Comparison of ENCODE assay signal across 8 cellular contexts in genomic region chr12:122974892-122975789, GRCh38. TPM values are rescaled to one million over a fixed set of nuclear protein-coding genes. Genes with fewer than 3 reads are reported as not detected.
A peak's percentile ranks its signal among the peaks of the same experiment; 100 is the strongest.
DNase-seq lines count a peak whose midpoint lies in the region; ATAC-seq and TF ChIP-seq lines count a peak whose summit lies in the region.

OGFOD2 (plus strand) TSS chr12:122975244; CDS start chr12:122975252, 8 bp downstream.

- H3K4ac ChIP-seq in H9 (ENCODE audit: low read depth, low read length), result no peak within 1 kb of the TSS

- no peak within 1 kb of the TSS for H2BK12ac ChIP-seq in H9 (ENCODE audit: insufficient read length, low read depth, low read length)

- H2AFZ ChIP-seq in H9 (ENCODE audit: low read length) (no peak within 1 kb of the TSS), neural cell (ENCODE audit: low read depth, low read length) (peak within 1 kb of the TSS; percentile 99)

- no peaks in the 10 kb centered on the region for H3K79me1 ChIP-seq in H9 (ENCODE audit: insufficient read depth, low read depth, low read length, poor library complexity, severe bottlenecking)

- no peak within 1 kb of the TSS for H2BK15ac ChIP-seq in H9 (ENCODE audit: low read depth, low read length)

- H3K27me3 Mint-ChIP-seq in H9 (ENCODE audit: low read depth), result no peaks in the 10 kb centered on the region
- H3K27me3 Mint-ChIP-seq in stimulated activated naive CD8-positive, alpha-beta T cell treated with anti-CD3 and anti-CD28 coated beads, Interleukin-15, amount 100 ng/mL, for 72 hours, result no peaks in the 10 kb centered on the region

- H3K9me3 Mint-ChIP-seq in H9, result no peaks in the 10 kb centered on the region
- H3K9me3 Mint-ChIP-seq in stimulated activated naive CD8-positive, alpha-beta T cell treated with anti-CD3 and anti-CD28 coated beads, Interleukin-15, amount 100 ng/mL, for 72 hours, result no peaks in the 10 kb centered on the region

- H3T11ph ChIP-seq in H9 (ENCODE audit: low read length), result no peak within 1 kb of the TSS

- no peak within 1 kb of the TSS for H4K91ac ChIP-seq in H9 (ENCODE audit: insufficient read length, low read depth, low read length)

- H3K79me2 ChIP-seq in H9 (ENCODE audit: insufficient read depth, low read length) (no peaks in the 10 kb centered on the region), neural cell (replicated peaks; ENCODE audit: insufficient read depth, low read length) (peaks cover 7% of the 10 kb centered on the region)

- no peak within 1 kb of the TSS for H2BK20ac ChIP-seq in H9 (ENCODE audit: low read depth, low read length, poor library complexity, severe bottlenecking)

- TF ChIP-seq RAD21 in neural cell (conservative IDR thresholded peaks at IDR 0.05), result peak; percentile 64

- H3K23ac ChIP-seq in H9 (ENCODE audit: insufficient read length, low read depth, low read length), result no peak within 1 kb of the TSS

- H3K9me3 ChIP-seq in H9 (ENCODE audit: control insufficient read depth, low read depth, low read length), result no peaks in the 10 kb centered on the region
- H3K9me3 ChIP-seq in neural cell (ENCODE audit: low read length), result no peaks in the 10 kb centered on the region

- TF ChIP-seq EP300 in neural cell (conservative IDR thresholded peaks at IDR 0.05; ENCODE audit: poor library complexity, severe bottlenecking), result no peak

- peaks cover 18 to 20% of the 10 kb centered on the region in 2 experiments for H3K4me1 Mint-ChIP-seq in H9
- peaks cover 48% of the 10 kb centered on the region for H3K4me1 Mint-ChIP-seq in stimulated activated naive CD8-positive, alpha-beta T cell treated with anti-CD3 and anti-CD28 coated beads, Interleukin-15, amount 100 ng/mL, for 72 hours

- peaks cover 3% of the 10 kb centered on the region; the same call in 1 of the 2 replicates for H3K4me1 ChIP-seq in H9 (ENCODE audit: insufficient read depth, low read length)

- H2BK120ac ChIP-seq in H9 (ENCODE audit: low read depth, low read length, poor library complexity, severe bottlenecking), result peak within 1 kb of the TSS; percentile 78

- H3K4me3 ChIP-seq in neural cell (ENCODE audit: low read length), result peak within 1 kb of the TSS; percentile 99

- H3K27me3 ChIP-seq in H9 (ENCODE audit: insufficient read depth, low read length) (no peaks in the 10 kb centered on the region), neural cell (ENCODE audit: insufficient read depth, low read depth, low read length) (no peaks in the 10 kb centered on the region)

- no peak within 1 kb of the TSS for H3K56ac ChIP-seq in H9 (ENCODE audit: insufficient read length, low read depth, low read length)

- no peak within 1 kb of the TSS for H4K8ac ChIP-seq in H9 (replicated peaks; ENCODE audit: insufficient read length, low read depth, low read length)

- H3K27ac Mint-ChIP-seq in H9, result peak within 1 kb of the TSS; percentile 98 to 99 (median 99)
- peak within 1 kb of the TSS; percentile 100 for H3K27ac Mint-ChIP-seq in stimulated activated naive CD8-positive, alpha-beta T cell treated with anti-CD3 and anti-CD28 coated beads, Interleukin-15, amount 100 ng/mL, for 72 hours

- H4K5ac ChIP-seq in H9 (ENCODE audit: insufficient read length, low read depth, low read length), result no peak within 1 kb of the TSS

- peaks cover 0 to 4% (median 0%) of the 10 kb centered on the region in 3 experiments; a peak in 3 of 7 replicates for H3K36me3 Mint-ChIP-seq in H9 (ENCODE audit: insufficient read depth in 1 of 3, low read depth in 3 of 3)

- H3K9ac ChIP-seq in H9 (ENCODE audit: extremely low read depth, insufficient read length, low read length) (peak within 1 kb of the TSS; percentile 80), neural cell (ENCODE audit: low read length) (peak within 1 kb of the TSS; percentile 99)

- H2AK5ac ChIP-seq in H9 (ENCODE audit: insufficient read length, low read length), result no peak within 1 kb of the TSS

- peak within 1 kb of the TSS; percentile 88 for H3K18ac ChIP-seq in H9 (ENCODE audit: insufficient read length, low read depth, low read length)

- no peak for TF ChIP-seq CTCF in H9 (conservative IDR thresholded peaks at IDR 0.05)
- no peak for TF ChIP-seq CTCF in neural cell (IDR thresholded peaks at IDR 0.05; ENCODE audit: poor library complexity, severe bottlenecking)

- no peaks in the 10 kb centered on the region for H4K20me1 ChIP-seq in H9 (ENCODE audit: control insufficient read depth, insufficient read depth, insufficient read length)
- no peaks in the 10 kb centered on the region for H4K20me1 ChIP-seq in neural cell (ENCODE audit: insufficient read depth)

- no CpG with 5 or more reads among the region's 66 CpGs for WGBS in H9 (ENCODE audit: extremely low coverage, insufficient read length, low lambda C conversion rate)

- H3K36me3 ChIP-seq in neural cell (ENCODE audit: insufficient read depth, low read length), result no peaks in the 10 kb centered on the region

- H3K4me3 Mint-ChIP-seq in H9, result peak within 1 kb of the TSS; percentile 97 to 98
- H3K4me3 Mint-ChIP-seq in stimulated activated naive CD8-positive, alpha-beta T cell treated with anti-CD3 and anti-CD28 coated beads, Interleukin-15, amount 100 ng/mL, for 72 hours, result peak within 1 kb of the TSS; percentile 98 to 99

- H2BK5ac ChIP-seq in H9 (ENCODE audit: insufficient read length, low read length), result no peak within 1 kb of the TSS

- peaks cover 14% of the 10 kb centered on the region for H3K23me2 ChIP-seq in H9 (ENCODE audit: insufficient read length, low read depth, low read length, poor library complexity, severe bottlenecking)

- no peaks in the 10 kb centered on the region for H3F3A ChIP-seq in neural cell (ENCODE audit: insufficient read depth, low read length, poor library complexity, severe bottlenecking)

- peak within 1 kb of the TSS; percentile 93; the same call in 1 of the 2 replicates for H3K14ac ChIP-seq in H9 (ENCODE audit: insufficient read depth, low read length)

- DNase-seq in ELR (ENCODE audit: low read depth) (peak; percentile 94), H9 (peak; percentile 92), M059J (ENCODE audit: low read depth) (peak; percentile 88), SHP77 (lab: John Stamatoyannopoulos, UW) (peak; percentile 87 to 96), fibroblast of the conjunctiva (ENCODE audit: low read depth) (peak; percentile 72)
- peak; percentile 93 for DNase-seq in activated effector memory CD4-positive, alpha-beta T cell treated with Interleukin-2 at 50 U/mL for 16 hours
- DNase-seq in stimulated activated naive CD8-positive, alpha-beta T cell treated with anti-CD3 and anti-CD28 coated beads, Interleukin-15, amount 100 ng/mL, for 72 hours, result peak; percentile 90 to 95

- no peak within 1 kb of the TSS for H3K27ac ChIP-seq in H9 (ENCODE audit: insufficient read length, low read depth, low read length)
- H3K27ac ChIP-seq in neural cell (ENCODE audit: low read length), result peak within 1 kb of the TSS; percentile 100

- H3K9me2 ChIP-seq in neural cell (ENCODE audit: insufficient read depth, low read length), result no peaks in the 10 kb centered on the region

- peak; percentile 90 for ATAC-seq in stimulated activated naive CD8-positive, alpha-beta T cell treated with anti-CD3 and anti-CD28 coated beads, Interleukin-15, amount 100 ng/mL, for 72 hours

- H3K4me2 ChIP-seq in H9 (ENCODE audit: insufficient read depth, insufficient read length, low read length) (peak within 1 kb of the TSS; percentile 99), neural cell (ENCODE audit: low read length) (peak within 1 kb of the TSS; percentile 82)

TF ChIP-seq in neural cell, 6 proteins besides CTCF, POLR2A, EP300 and RAD21:
- TF ChIP-seq REST (IDR thresholded peaks at IDR 0.05; ENCODE audit: borderline replicate concordance) (peak; percentile 79), EZH2 (IDR thresholded peaks at IDR 0.05; ENCODE audit: borderline replicate concordance, insufficient read depth, low read length, poor library complexity, severe bottlenecking) (no peak), POLR2AphosphoS5 (IDR thresholded peaks at IDR 0.05) (no peak), MXI1 (conservative IDR thresholded peaks at IDR 0.05; ENCODE audit: poor library complexity, severe bottlenecking) (peak; percentile 99), TAF1 (IDR thresholded peaks at IDR 0.05; ENCODE audit: low read depth) (no peak), SMC3 (conservative IDR thresholded peaks at IDR 0.05; ENCODE audit: poor library complexity) (peak; percentile 66)

RNA-seq across cellular contexts. Expression of gene OGFOD2, which starts in this region (rescaled TPM):
- total RNA-seq in H9 (2021), result 14.1 and 14.7 TPM in 2 replicates
- 13.0 and 17.2 TPM in 2 replicates for total RNA-seq in M059J (2014; rRNA removed; shearing (Covaris generic))
- 27.8 and 43.2 TPM in 2 replicates for polyA plus RNA-seq in neural cell
- 10.1 and 12.7 TPM in 2 replicates for polyA minus RNA-seq in neural cell
